Comparison of ENCODE assay signal across 26 cellular contexts in genomic region chr3:190543656-190544055, GRCh38. TPM values are rescaled to one million over a fixed set of nuclear protein-coding genes. Genes with fewer than 3 reads are reported as not detected.
A peak's percentile ranks its signal among the peaks of the same experiment; 100 is the strongest.
DNase-seq lines count a peak whose midpoint lies in the region; ATAC-seq and TF ChIP-seq lines count a peak whose summit lies in the region.
"Had no signal": no experiment of that assay in that cellular context is flagged by ENCODE, and none has a peak within 500 bp of the region (broad histone marks: within the 10 kb centered on the region; RNA-seq: fewer than 3 reads in every experiment).

No MANE protein-coding gene starts in this region.

- H3K9me3 Mint-ChIP-seq in MCF 10A (ENCODE audit: unreplicated experiment): no peaks in the 10 kb centered on the region
- no peaks in the 10 kb centered on the region for H3K9me3 Mint-ChIP-seq in activated T-helper 17 cell treated with anti-CD3 and anti-CD28 coated beads, Interleukin-2, amount 50 U/mL, for 72 hours
- H3K9me3 Mint-ChIP-seq: activated CD4-positive, alpha-beta T cell treated with anti-CD3 and anti-CD28 coated beads, Interleukin-2, amount 10 ng/mL, durations not matched to agents 24 days and 14 days; activated naive CD4-positive, alpha-beta T cell treated with anti-CD3 and anti-CD28 coated beads, Interleukin-2, amount 50 U/mL, for 24 hours; activated T-helper 1 cell treated with anti-CD3 and anti-CD28 coated beads, Interleukin-12 subunit alpha, Interleukin-12 subunit beta, Interleukin-2, Interleukin-4 antibody, amounts not matched to agents 30 ng/mL and 10 ng/mL and 1 ng/mL, durations not matched to agents 14 hours and 24 hours and 36 hours had no signal

- H3K27ac ChIP-seq in breast epithelium (no peak overlapping the region), VCaP (peak overlapping the region; percentile 30; the same call in 1 of the 2 replicates), ascending aorta (no peak overlapping the region)
- H3K27ac ChIP-seq: BLaER1, esophagus muscularis mucosa, gastrocnemius medialis, right atrium auricular region, SJCRH30, stomach, tibial nerve had no signal

- peak; percentile 52 for DNase-seq in MCF 10A (ENCODE audit: unreplicated experiment)
- DNase-seq in breast epithelium (ENCODE audit: low spot score in 2 of 2): no peak
- peak; percentile 53 for DNase-seq in left kidney (ENCODE audit: low read depth, low spot score)
- no peak for DNase-seq in ascending aorta (ENCODE audit: low spot score in 2 of 2)
- DNase-seq in NCI-H187 treated with DMSO at 0.1 percent for 48 hours (lab: John Stamatoyannopoulos, UW): no peak
- DNase-seq in KG1 (lab: John Stamatoyannopoulos, UW): no peak
- DNase-seq: activated CD4-positive, alpha-beta T cell treated with anti-CD3 and anti-CD28 coated beads, Interleukin-2, amount 10 ng/mL, durations not matched to agents 24 days and 14 days; cerebellar nuclear complex; gastrocnemius medialis; H7; islet precursor cell; NCI-H1694; NCI-H2227 treated with DMSO at 0.1 percent for 48 hours; NCI-H82; OCI-M1; SJCRH30; stomach; T-helper 1 cell had no signal

- no peak overlapping the region for H3K27ac Mint-ChIP-seq in MCF 10A (ENCODE audit: low read depth, unreplicated experiment)
- H3K27ac Mint-ChIP-seq in activated T-helper 17 cell treated with anti-CD3 and anti-CD28 coated beads, Interleukin-2, amount 50 U/mL, for 72 hours: no peak overlapping the region
- H3K27ac Mint-ChIP-seq: activated CD4-positive, alpha-beta T cell treated with anti-CD3 and anti-CD28 coated beads, Interleukin-2, amount 10 ng/mL, durations not matched to agents 24 days and 14 days; activated naive CD4-positive, alpha-beta T cell treated with anti-CD3 and anti-CD28 coated beads, Interleukin-2, amount 50 U/mL, for 24 hours; activated T-helper 1 cell treated with anti-CD3 and anti-CD28 coated beads, Interleukin-12 subunit alpha, Interleukin-12 subunit beta, Interleukin-2, Interleukin-4 antibody, amounts not matched to agents 30 ng/mL and 10 ng/mL and 1 ng/mL, durations not matched to agents 14 hours and 24 hours and 36 hours had no signal

- H3K4me3 ChIP-seq in breast epithelium (no peak overlapping the region), ascending aorta (no peak overlapping the region)
- H3K4me3 ChIP-seq: BLaER1, esophagus muscularis mucosa, gastrocnemius medialis, right atrium auricular region, SJCRH30, stomach, tibial nerve had no signal

- peaks cover 14% of the 10 kb centered on the region for H3K4me1 Mint-ChIP-seq in MCF 10A (ENCODE audit: insufficient read depth, unreplicated experiment)
- peaks cover 4% of the 10 kb centered on the region for H3K4me1 Mint-ChIP-seq in activated T-helper 17 cell treated with anti-CD3 and anti-CD28 coated beads, Interleukin-2, amount 50 U/mL, for 72 hours

- H3K27me3 ChIP-seq in breast epithelium (no peaks in the 10 kb centered on the region), ascending aorta (no peaks in the 10 kb centered on the region)
- H3K27me3 ChIP-seq: BLaER1, esophagus muscularis mucosa, gastrocnemius medialis, right atrium auricular region, SJCRH30, stomach, tibial nerve had no signal

- H3K9me3 ChIP-seq in breast epithelium (no peaks in the 10 kb centered on the region), ascending aorta (no peaks in the 10 kb centered on the region)
- H3K9me3 ChIP-seq: BLaER1, esophagus muscularis mucosa, gastrocnemius medialis, right atrium auricular region, SJCRH30, stomach, tibial nerve had no signal

- peaks cover 5% of the 10 kb centered on the region for H3K36me3 Mint-ChIP-seq in MCF 10A (ENCODE audit: insufficient read depth, unreplicated experiment)
- no peaks in the 10 kb centered on the region for H3K36me3 Mint-ChIP-seq in activated T-helper 17 cell treated with anti-CD3 and anti-CD28 coated beads, Interleukin-2, amount 50 U/mL, for 72 hours (ENCODE audit: low read depth)

- H3K4me1 ChIP-seq in breast epithelium: no peaks in the 10 kb centered on the region
- H3K4me1 ChIP-seq in ascending aorta: no peaks in the 10 kb centered on the region
- H3K4me1 ChIP-seq: BLaER1, esophagus muscularis mucosa, gastrocnemius medialis, right atrium auricular region, SJCRH30, stomach had no signal

- H3K27me3 Mint-ChIP-seq in MCF 10A (ENCODE audit: insufficient read depth, unreplicated experiment): no peaks in the 10 kb centered on the region
- H3K27me3 Mint-ChIP-seq in activated T-helper 17 cell treated with anti-CD3 and anti-CD28 coated beads, Interleukin-2, amount 50 U/mL, for 72 hours: no peaks in the 10 kb centered on the region
- H3K27me3 Mint-ChIP-seq: activated CD4-positive, alpha-beta T cell treated with anti-CD3 and anti-CD28 coated beads, Interleukin-2, amount 10 ng/mL, durations not matched to agents 24 days and 14 days; activated naive CD4-positive, alpha-beta T cell treated with anti-CD3 and anti-CD28 coated beads, Interleukin-2, amount 50 U/mL, for 24 hours had no signal

- intact Hi-C loops in MCF 10A (cut with micrococcal nuclease) (no loop called here), breast epithelium (cut with DNase I; ENCODE audit: low total_unique reads) (no loop called here), ascending aorta (cut with DNase I) (no loop called here)

- CTCF ChIA-PET in MCF 10A (lab: Yijun Ruan, JAX): interaction anchor here (0.6 to 0.8 kb wide), 2 partner anchors 17 to 27 kb away, joined by 3 read pairs; no protein-coding TSS in a partner anchor

- H3K36me3 ChIP-seq in breast epithelium: no peaks in the 10 kb centered on the region
- H3K36me3 ChIP-seq in ascending aorta: no peaks in the 10 kb centered on the region
- H3K36me3 ChIP-seq: BLaER1, esophagus muscularis mucosa, gastrocnemius medialis, right atrium auricular region, SJCRH30, stomach, tibial nerve had no signal

- no peak overlapping the region for H3K4me3 Mint-ChIP-seq in MCF 10A (ENCODE audit: unreplicated experiment)
- H3K4me3 Mint-ChIP-seq in activated T-helper 17 cell treated with anti-CD3 and anti-CD28 coated beads, Interleukin-2, amount 50 U/mL, for 72 hours: no peak overlapping the region
- H3K4me3 Mint-ChIP-seq: activated CD4-positive, alpha-beta T cell treated with anti-CD3 and anti-CD28 coated beads, Interleukin-2, amount 10 ng/mL, durations not matched to agents 24 days and 14 days; activated naive CD4-positive, alpha-beta T cell treated with anti-CD3 and anti-CD28 coated beads, Interleukin-2, amount 50 U/mL, for 24 hours; activated T-helper 1 cell treated with anti-CD3 and anti-CD28 coated beads, Interleukin-12 subunit alpha, Interleukin-12 subunit beta, Interleukin-2, Interleukin-4 antibody, amounts not matched to agents 30 ng/mL and 10 ng/mL and 1 ng/mL, durations not matched to agents 14 hours and 24 hours and 36 hours had no signal

- TF ChIP-seq CTCF in MCF 10A (IDR thresholded peaks at IDR 0.05; ENCODE audit: unreplicated experiment): no peak
- no peak for TF ChIP-seq CTCF in breast epithelium (IDR thresholded peaks at IDR 0.05)
- TF ChIP-seq CTCF in VCaP (conservative IDR thresholded peaks at IDR 0.05): no peak
- no peak for TF ChIP-seq CTCF in ascending aorta (IDR thresholded peaks at IDR 0.05)

- BruUV-seq in MCF 10A (replicated peaks; lab: Mats Ljungman, UMichigan): no TSS peak

- POLR2A ChIA-PET in MCF 10A (lab: Yijun Ruan, JAX): interaction anchor here (0.6 to 2.9 kb wide), 5 partner anchors 9 to 79 kb away, joined by 3 to 15 read pairs (median 6); no protein-coding TSS in a partner anchor

- TF ChIP-seq POLR2A in breast epithelium (IDR thresholded peaks at IDR 0.05): no peak

- no peak for ATAC-seq in activated T-helper 17 cell treated with anti-CD3 and anti-CD28 coated beads, Interleukin-2, amount 50 U/mL, for 72 hours (replicated peaks)
- ATAC-seq: gastrocnemius medialis had no signal

RNA-seq across cellular contexts. Expression of gene IL1RAP, which starts 29.8 kb away (rescaled TPM):
- total RNA-seq in MCF 10A (2022): 46.5 and 62.0 TPM in 2 replicates
- total RNA-seq in breast epithelium: 10 to 100 TPM; 11.8 to 15.4 (median 13.1) TPM
- 12.8 TPM for total RNA-seq in ascending aorta
- total RNA-seq in activated T-helper 17 cell treated with anti-CD3 and anti-CD28 coated beads, Interleukin-2, amount 50 U/mL, for 72 hours: 10 to 100 TPM; 17.2 to 29.2 TPM

Comparison
In these comparisons a context has a peak if more than half of its experiments do, and no peak if none do; other contexts are left out.
1. DNase-seq: peak in MCF 10A (single experiment) and left kidney (single experiment); none in breast epithelium (0 of 2), ascending aorta (0 of 2), NCI-H187 treated with DMSO at 0.1 percent for 48 hours (single experiment) and KG1 (single experiment).